8 cellular contexts compared by ENCODE assay signal in genomic region chr17:3558603-3559269, GRCh38. TPM values are rescaled to one million over a fixed set of nuclear protein-coding genes. Genes with fewer than 3 reads are reported as not detected.
A peak's percentile ranks its signal among the peaks of the same experiment; 100 is the strongest.
DNase-seq lines count a peak whose midpoint lies in the region; ATAC-seq and TF ChIP-seq lines count a peak whose summit lies in the region.

No MANE protein-coding gene starts in this region.

- H3K9me3 ChIP-seq in BLaER1 = no peaks in the 10 kb centered on the region
- no peaks in the 10 kb centered on the region for H3K9me3 ChIP-seq in endodermal cell (ENCODE audit: control insufficient read depth, low read length)

- intact Hi-C loops in activated B cell treated with CpG ODN at 0.5 μM for 24 hours (cut with micrococcal nuclease) = loop anchor here (2.0 to 5.0 kb wide), 2 partner anchors 78 to 354 kb away; partner anchors contain the start of genes CTNS and SHPK

- ATAC-seq in HG03175 (IDR thresholded peaks at IDR 0.05; ENCODE audit: unreplicated experiment) = peak; percentile 74
- peak; percentile 73 for ATAC-seq in activated B cell treated with CpG ODN at 0.5 μM for 24 hours (ENCODE audit: low read depth)

- peaks cover 49% of the 10 kb centered on the region for H3K4me1 Mint-ChIP-seq in activated B cell treated with CpG ODN at 0.5 μM for 24 hours
- H3K4me1 Mint-ChIP-seq in endodermal cell = peaks cover 9% of the 10 kb centered on the region

- no peaks in the 10 kb centered on the region for H3K9me3 Mint-ChIP-seq in activated B cell treated with CpG ODN at 0.5 μM for 24 hours
- no peaks in the 10 kb centered on the region for H3K9me3 Mint-ChIP-seq in endodermal cell

- peak overlapping the region; percentile 53 for H3K4me2 ChIP-seq in BLaER1

- H3K4me1 ChIP-seq in BLaER1 (peaks cover 35% of the 10 kb centered on the region), endodermal cell (ENCODE audit: control insufficient read depth, insufficient read depth, low read length) (no peaks in the 10 kb centered on the region)

- POLR2A ChIA-PET in activated B cell treated with CpG ODN at 0.5 μM for 24 hours (lab: Charles Lee) = interaction anchor here (0.6 to 1.5 kb wide), 5 partner anchors 12 to 77 kb away, joined by 4 to 10 read pairs (median 4); partner anchors contain the start of genes CTNS and SHPK

- H3K27me3 Mint-ChIP-seq in activated B cell treated with CpG ODN at 0.5 μM for 24 hours = peaks cover 6% of the 10 kb centered on the region
- H3K27me3 Mint-ChIP-seq in endodermal cell (ENCODE audit: insufficient read depth) = no peaks in the 10 kb centered on the region

- CTCF ChIA-PET in activated B cell treated with CpG ODN at 0.5 μM for 24 hours (lab: Charles Lee) = interaction anchor here (1.3 to 1.9 kb wide), 2 partner anchors 23 to 77 kb away, joined by 3 to 6 read pairs; partner anchors contain the start of gene SHPK

- H4K20me1 ChIP-seq in BLaER1 = no peaks in the 10 kb centered on the region

- no peaks in the 10 kb centered on the region for H3K36me3 ChIP-seq in BLaER1
- no peaks in the 10 kb centered on the region for H3K36me3 ChIP-seq in endodermal cell (ENCODE audit: control insufficient read depth, insufficient read depth, low read length)

- H3K4me3 Mint-ChIP-seq in activated B cell treated with CpG ODN at 0.5 μM for 24 hours (peak overlapping the region; percentile 61), endodermal cell (no peak overlapping the region)

- DNase-seq in GM19238 (ENCODE audit: insufficient read length, low spot score) (peak; percentile 81), activated B cell treated with CpG ODN at 0.5 μM for 24 hours (peak; percentile 64), endodermal cell (peak; percentile 63), DMS 273 (lab: John Stamatoyannopoulos, UW; ENCODE audit: unreplicated experiment) (no peak), KG1 (lab: John Stamatoyannopoulos, UW) (no peak)
- peak; percentile 69 for DNase-seq in stimulated activated CD4-positive, alpha-beta T cell treated with anti-CD3 and anti-CD28 coated beads, Interleukin-15, amount 100 ng/mL, for 24 hours

- 86 to 92% methylated on average over 10 to 25 of the region's 25 CpGs for WGBS in endodermal cell (ENCODE audit: insufficient coverage in 1 of 2, insufficient read length in 1 of 2), 2 experiments

- H3K27ac Mint-ChIP-seq in activated B cell treated with CpG ODN at 0.5 μM for 24 hours = peak overlapping the region; percentile 88
- peak overlapping the region; percentile 39 for H3K27ac Mint-ChIP-seq in endodermal cell

- no peak for TF ChIP-seq CTCF in activated B cell treated with CpG ODN at 0.5 μM for 24 hours (IDR thresholded peaks at IDR 0.05)
- no peak for TF ChIP-seq CTCF in endodermal cell (conservative IDR thresholded peaks at IDR 0.05)

- no peaks in the 10 kb centered on the region for H3K36me3 Mint-ChIP-seq in activated B cell treated with CpG ODN at 0.5 μM for 24 hours (ENCODE audit: low read depth)
- H3K36me3 Mint-ChIP-seq in endodermal cell (ENCODE audit: low read depth) = peaks cover 3% of the 10 kb centered on the region

- H3K27me3 ChIP-seq in BLaER1 (no peaks in the 10 kb centered on the region), endodermal cell (ENCODE audit: control insufficient read depth, insufficient read depth, low read length, poor library complexity, severe bottlenecking) (no peaks in the 10 kb centered on the region)

- H3K27ac ChIP-seq in BLaER1 = peak overlapping the region; percentile 63
- H3K27ac ChIP-seq in endodermal cell (ENCODE audit: low read depth, low read length) = no peak overlapping the region

- H3K9ac ChIP-seq in BLaER1 = no peak overlapping the region
- no peak overlapping the region for H3K9ac ChIP-seq in endodermal cell (ENCODE audit: extremely low read depth, low read length, poor library complexity, severe bottlenecking)

- H3K4me3 ChIP-seq in BLaER1 (no peak overlapping the region), endodermal cell (ENCODE audit: low read length) (no peak overlapping the region)

RNA-seq across cellular contexts. Expression of gene TRPV3, which starts 1.1 kb away (rescaled TPM):
- total RNA-seq in activated B cell treated with CpG ODN at 0.5 μM for 24 hours (6.6 and 10.2 TPM in 2 replicates), endodermal cell (10 to 100 TPM in 1 of 2 donors, 1 to 10 TPM in 1; 6.2 to 11.3 TPM)
- 3.8 TPM for polyA plus RNA-seq in endodermal cell (2013, experiment 1 of 2)
- polyA plus RNA-seq in endodermal cell (2013, experiment 2 of 2) = 3.8 TPM

RNA-seq across cellular contexts. Expression of gene TRPV1, which starts 50.5 kb away (rescaled TPM):
- 3.2 and 5.4 TPM in 2 replicates for total RNA-seq in activated B cell treated with CpG ODN at 0.5 μM for 24 hours
- 1 to 10 TPM; 8.0 to 9.2 TPM for total RNA-seq in endodermal cell
- 5.1 TPM for polyA plus RNA-seq in endodermal cell (2013, experiment 1 of 2)
- 4.4 TPM for polyA plus RNA-seq in endodermal cell (2013, experiment 2 of 2)

Comparison
In these comparisons a context has a peak if more than half of its experiments do, and no peak if none do; other contexts are left out.
1. DNase-seq: peak in GM19238 (single experiment), activated B cell treated with CpG ODN at 0.5 μM for 24 hours (single experiment), endodermal cell (single experiment) and stimulated activated CD4-positive, alpha-beta T cell treated with anti-CD3 and anti-CD28 coated beads, Interleukin-15, amount 100 ng/mL, for 24 hours (single experiment); none in DMS 273 (single experiment) and KG1 (single experiment).